Comparison of ENCODE assay signal across 31 cellular contexts in the genomic region with DNA sequence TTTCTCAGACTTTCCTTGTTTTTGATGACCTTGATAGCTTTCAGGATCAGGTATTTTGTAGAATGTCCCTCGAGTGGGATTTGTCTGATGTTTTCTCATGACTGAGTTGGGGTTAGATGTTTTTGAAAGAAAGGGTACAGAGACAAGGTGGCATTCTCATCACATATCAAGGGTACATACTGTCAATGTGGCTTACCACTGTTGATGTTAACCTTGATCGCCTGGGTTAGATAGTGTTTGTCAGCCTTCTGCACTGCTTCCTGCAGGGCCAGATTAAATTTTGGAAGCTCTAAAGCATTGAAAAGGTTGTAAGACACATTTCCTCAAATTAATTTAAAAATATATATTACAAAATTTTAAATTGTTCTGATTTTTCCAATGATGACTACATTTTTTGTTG.
"Had no signal": no experiment of that assay in that cellular context is flagged by ENCODE, and none has a peak within 500 bp of the region (broad histone marks: within the 10 kb centered on the region; RNA-seq: fewer than 3 reads in every experiment).

No MANE protein-coding gene starts in this region.

- H3K36me3 Mint-ChIP-seq: activated naive CD4-positive, alpha-beta T cell treated with anti-CD3 and anti-CD28 coated beads, Interleukin-2, amount 10 ng/mL, durations not matched to agents 7 days and 5 days; activated naive CD4-positive, alpha-beta T cell treated with anti-CD3 and anti-CD28 coated beads, Interleukin-2, amount 50 U/mL, for 72 hours; activated naive CD8-positive, alpha-beta T cell treated with anti-CD3 and anti-CD28 coated beads, Interleukin-2, amount 10 ng/mL, durations not matched to agents 7 days and 5 days; brain had no signal

- H3K4me3 Mint-ChIP-seq: activated CD4-positive, alpha-beta memory T cell treated with anti-CD3 and anti-CD28 coated beads, Interleukin-2, amount 10 ng/mL, durations not matched to agents 7 days and 5 days; activated CD4-positive, alpha-beta T cell treated with anti-CD3 and anti-CD28 coated beads, Interleukin-2, amount 10 ng/mL, durations not matched to agents 7 days and 5 days; activated naive CD4-positive, alpha-beta T cell treated with anti-CD3 and anti-CD28 coated beads, Interleukin-2, amount 10 ng/mL, durations not matched to agents 7 days and 5 days; activated naive CD8-positive, alpha-beta T cell treated with anti-CD3 and anti-CD28 coated beads, Interleukin-2, amount 10 ng/mL, durations not matched to agents 7 days and 5 days; activated T-cell treated with anti-CD3 and anti-CD28 coated beads, Interleukin-2, amount 50 U/mL, for 24 hours; activated T-cell treated with anti-CD3 and anti-CD28 coated beads, Interleukin-2, amount 50 U/mL, for 72 hours; brain; endodermal cell; T-helper 17 cell; T-helper 2 cell treated with Interferon-gamma antibody and Interleukin-4, amounts not matched to agents 5 μg/mL and 100 μg/mL, for 36 hours had no signal

- H3K9me3 ChIP-seq: ascending aorta, breast epithelium, colonic mucosa had no signal

- H3K36me3 ChIP-seq: ascending aorta, breast epithelium, cardiac muscle cell, colonic mucosa had no signal

- H3K4me1 Mint-ChIP-seq: activated CD4-positive, alpha-beta memory T cell treated with anti-CD3 and anti-CD28 coated beads, Interleukin-2, amount 10 ng/mL, durations not matched to agents 7 days and 5 days; activated CD4-positive, alpha-beta T cell treated with anti-CD3 and anti-CD28 coated beads, Interleukin-2, amount 10 ng/mL, durations not matched to agents 7 days and 5 days; activated naive CD4-positive, alpha-beta T cell treated with anti-CD3 and anti-CD28 coated beads, Interleukin-2, amount 10 ng/mL, durations not matched to agents 7 days and 5 days; activated naive CD8-positive, alpha-beta T cell treated with anti-CD3 and anti-CD28 coated beads, Interleukin-2, amount 10 ng/mL, durations not matched to agents 7 days and 5 days; brain; endodermal cell; T-helper 17 cell had no signal

- DNase-seq: activated CD4-positive, alpha-beta memory T cell treated with anti-CD3 and anti-CD28 coated beads, Interleukin-2, amount 10 ng/mL, durations not matched to agents 7 days and 5 days; activated CD4-positive, alpha-beta T cell treated with anti-CD3 and anti-CD28 coated beads for 1 hour; activated CD4-positive, alpha-beta T cell treated with anti-CD3 and anti-CD28 coated beads for 4 hours; activated CD4-positive, alpha-beta T cell treated with anti-CD3 and anti-CD28 coated beads, Interleukin-2, amount 10 ng/mL, durations not matched to agents 7 days and 5 days; activated CD4-positive, alpha-beta T cell treated with anti-CD3 and anti-CD28 coated beads, Interleukin-2, amount 50 U/mL, for 4 hours; activated CD4-positive, CD25-positive, alpha-beta regulatory T cell; activated CD8-positive, alpha-beta memory T cell treated with anti-CD3 and anti-CD28 coated beads, Interleukin-2, amount 50 U/mL, for 48 hours; activated gamma-delta T cell; activated naive CD4-positive, alpha-beta T cell; activated naive CD4-positive, alpha-beta T cell treated with anti-CD3 and anti-CD28 coated beads, Interleukin-2, amount 10 ng/mL, durations not matched to agents 7 days and 5 days; activated naive CD8-positive, alpha-beta T cell treated with anti-CD3 and anti-CD28 coated beads, Interleukin-2, amount 10 ng/mL, durations not matched to agents 7 days and 5 days; activated T-cell treated with anti-CD3 and anti-CD28 coated beads for 4 hours; activated T-cell treated with anti-CD3 and anti-CD28 coated beads, Interleukin-2, amount 50 U/mL, for 24 hours; activated T-cell treated with anti-CD3 and anti-CD28 coated beads, Interleukin-2, amount 50 U/mL, for 72 hours; central memory CD4-positive, alpha-beta T cell; cerebellar nuclear complex; colonic mucosa; effector CD8-positive, alpha-beta T cell; endodermal cell; foreskin fibroblast; head of caudate nucleus; T-helper 1 cell; T-helper 17 cell; T1000 had no signal

- H3K27me3 ChIP-seq: ascending aorta, breast epithelium, cardiac muscle cell, colonic mucosa had no signal

- H3K27ac Mint-ChIP-seq: activated CD4-positive, alpha-beta memory T cell treated with anti-CD3 and anti-CD28 coated beads, Interleukin-2, amount 10 ng/mL, durations not matched to agents 7 days and 5 days; activated CD4-positive, alpha-beta T cell treated with anti-CD3 and anti-CD28 coated beads, Interleukin-2, amount 10 ng/mL, durations not matched to agents 7 days and 5 days; activated naive CD4-positive, alpha-beta T cell treated with anti-CD3 and anti-CD28 coated beads, Interleukin-2, amount 10 ng/mL, durations not matched to agents 7 days and 5 days; activated naive CD4-positive, alpha-beta T cell treated with anti-CD3 and anti-CD28 coated beads, Interleukin-2, amount 50 U/mL, for 72 hours; activated naive CD8-positive, alpha-beta T cell treated with anti-CD3 and anti-CD28 coated beads, Interleukin-2, amount 10 ng/mL, durations not matched to agents 7 days and 5 days; activated T-cell treated with anti-CD3 and anti-CD28 coated beads, Interleukin-2, amount 50 U/mL, for 24 hours; activated T-cell treated with anti-CD3 and anti-CD28 coated beads, Interleukin-2, amount 50 U/mL, for 72 hours; brain; endodermal cell; T-helper 17 cell; T-helper 2 cell treated with Interferon-gamma antibody and Interleukin-4, amounts not matched to agents 5 μg/mL and 100 μg/mL, for 36 hours had no signal

- H3K9me3 Mint-ChIP-seq: activated CD4-positive, alpha-beta memory T cell treated with anti-CD3 and anti-CD28 coated beads, Interleukin-2, amount 10 ng/mL, durations not matched to agents 7 days and 5 days; activated CD4-positive, alpha-beta T cell treated with anti-CD3 and anti-CD28 coated beads, Interleukin-2, amount 10 ng/mL, durations not matched to agents 7 days and 5 days; activated naive CD4-positive, alpha-beta T cell treated with anti-CD3 and anti-CD28 coated beads, Interleukin-2, amount 10 ng/mL, durations not matched to agents 7 days and 5 days; activated naive CD4-positive, alpha-beta T cell treated with anti-CD3 and anti-CD28 coated beads, Interleukin-2, amount 50 U/mL, for 72 hours; activated naive CD8-positive, alpha-beta T cell treated with anti-CD3 and anti-CD28 coated beads, Interleukin-2, amount 10 ng/mL, durations not matched to agents 7 days and 5 days; activated T-cell treated with anti-CD3 and anti-CD28 coated beads, Interleukin-2, amount 50 U/mL, for 24 hours; activated T-cell treated with anti-CD3 and anti-CD28 coated beads, Interleukin-2, amount 50 U/mL, for 72 hours; brain; endodermal cell; T-helper 2 cell treated with Interferon-gamma antibody and Interleukin-4, amounts not matched to agents 5 μg/mL and 100 μg/mL, for 36 hours had no signal

- H3K4me3 ChIP-seq: ascending aorta, breast epithelium, cardiac muscle cell, colonic mucosa had no signal

- H3K4me1 ChIP-seq: ascending aorta, breast epithelium, colonic mucosa had no signal

- ATAC-seq: activated naive CD4-positive, alpha-beta T cell treated with anti-CD3 and anti-CD28 coated beads, Interleukin-2, amount 50 U/mL, for 72 hours; activated T-cell treated with anti-CD3 and anti-CD28 coated beads, Interleukin-2, amount 50 U/mL, for 72 hours; esophagus mucosa; T-helper 17 cell had no signal

- H3K27me3 Mint-ChIP-seq: brain had no signal

- H3K27ac ChIP-seq: ascending aorta, cardiac muscle cell, colonic mucosa had no signal
